ENCODE assay signal across 7 cellular contexts in the genomic region with DNA sequence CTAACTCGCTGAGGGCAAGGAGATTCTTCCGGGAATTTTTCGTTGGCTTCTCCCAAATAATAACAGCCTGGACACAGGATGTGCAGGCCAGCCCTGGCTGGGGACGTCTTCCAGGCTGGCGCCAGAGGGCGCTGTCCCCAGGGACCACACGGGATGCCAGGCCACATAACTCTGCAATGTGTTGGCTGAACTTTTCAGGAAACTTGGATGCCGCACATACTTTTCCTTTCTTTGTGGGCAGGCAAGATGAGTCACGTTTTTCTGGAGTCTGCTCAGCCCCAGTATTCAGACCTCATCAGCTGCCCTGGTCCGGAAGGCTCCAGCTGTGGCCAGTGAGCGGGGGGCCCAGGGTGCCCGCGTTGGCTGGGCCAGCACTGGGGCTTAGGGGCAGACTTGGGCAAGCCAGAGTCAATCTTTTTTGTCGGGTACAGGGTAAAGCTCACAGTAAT.
DNase-seq lines count a peak whose midpoint lies in the region; ATAC-seq and TF ChIP-seq lines count a peak whose summit lies in the region.

No MANE protein-coding gene starts in this region.

- H3K14ac ChIP-seq in H9 (ENCODE audit: insufficient read depth, low read length): no peak overlapping the region; the same call in 1 of the 2 replicates

- H3T11ph ChIP-seq in H9 (ENCODE audit: low read length): no peak overlapping the region

- no peak overlapping the region for H2AK5ac ChIP-seq in H9 (ENCODE audit: insufficient read length, low read length)

- no peak overlapping the region for H2AFZ ChIP-seq in H9 (ENCODE audit: low read length)

- H3K27ac ChIP-seq in H9 (ENCODE audit: insufficient read length, low read depth, low read length): peak overlapping the region; percentile 48

- no peak overlapping the region for H4K91ac ChIP-seq in H9 (ENCODE audit: insufficient read length, low read depth, low read length)

- peaks cover 23 to 36% of the 10 kb centered on the region in 2 experiments for H3K4me1 Mint-ChIP-seq in H9

- H3K56ac ChIP-seq in H9 (ENCODE audit: insufficient read length, low read depth, low read length): no peak overlapping the region

- no peaks in the 10 kb centered on the region; a peak in 3 of 5 replicates for H3K9me3 Mint-ChIP-seq in H9

- H2BK5ac ChIP-seq in H9 (ENCODE audit: insufficient read length, low read length): no peak overlapping the region

- H3K4me2 ChIP-seq in H9 (ENCODE audit: insufficient read depth, insufficient read length, low read length): no peak overlapping the region

- no peak overlapping the region for H2BK20ac ChIP-seq in H9 (ENCODE audit: low read depth, low read length, poor library complexity, severe bottlenecking)

- peak overlapping the region in 2 of 3 experiments; percentile 87 to 90; a peak in 3 of 7 replicates for H3K27ac Mint-ChIP-seq in H9

- no CpG with 5 or more reads among the region's 14 CpGs for WGBS in H9 (ENCODE audit: extremely low coverage, insufficient read length, low lambda C conversion rate)

- no peaks in the 10 kb centered on the region for H3K9me3 ChIP-seq in H9 (ENCODE audit: control insufficient read depth, low read depth, low read length)

- no peak overlapping the region for H3K4me3 Mint-ChIP-seq in H9

- no peak overlapping the region for H2BK15ac ChIP-seq in H9 (ENCODE audit: low read depth, low read length)

- no peaks in the 10 kb centered on the region for H3K23me2 ChIP-seq in H9 (ENCODE audit: insufficient read length, low read depth, low read length, poor library complexity, severe bottlenecking)

- no peaks in the 10 kb centered on the region for H4K20me1 ChIP-seq in H9 (ENCODE audit: control insufficient read depth, insufficient read depth, insufficient read length)

- no peak for ATAC-seq in HG02981 (IDR thresholded peaks at IDR 0.05; ENCODE audit: unreplicated experiment)

- no peak overlapping the region for H4K8ac ChIP-seq in H9 (replicated peaks; ENCODE audit: insufficient read length, low read depth, low read length)

- no peak for TF ChIP-seq POLR2A in erythroblast (IDR thresholded peaks at IDR 0.05; ENCODE audit: low read length)

- peak; percentile 98 for TF ChIP-seq CTCF in H9 (conservative IDR thresholded peaks at IDR 0.05)

- H3K23ac ChIP-seq in H9 (ENCODE audit: insufficient read length, low read depth, low read length): no peak overlapping the region

- no peaks in the 10 kb centered on the region for H3K79me2 ChIP-seq in H9 (ENCODE audit: insufficient read depth, low read length)

- no peak overlapping the region for H2BK120ac ChIP-seq in H9 (ENCODE audit: low read depth, low read length, poor library complexity, severe bottlenecking)

- peaks cover 4% of the 10 kb centered on the region; the same call in 1 of the 2 replicates for H3K4me1 ChIP-seq in H9 (ENCODE audit: insufficient read depth, low read length)

- no peaks in the 10 kb centered on the region for H3K79me1 ChIP-seq in H9 (ENCODE audit: insufficient read depth, low read depth, low read length, poor library complexity, severe bottlenecking)

- H3K4ac ChIP-seq in H9 (ENCODE audit: low read depth, low read length): no peak overlapping the region

- peaks cover 16% of the 10 kb centered on the region for H3K27me3 Mint-ChIP-seq in H9 (ENCODE audit: low read depth)

- peak; percentile 84 for DNase-seq in DMS53 (lab: John Stamatoyannopoulos, UW)
- peak; percentile 96 for DNase-seq in H9
- peak; percentile 100 for DNase-seq in RKO (ENCODE audit: low spot score)
- peak; percentile 7 to 52 for DNase-seq in erythroblast (lab: John Stamatoyannopoulos, UW)
- peak; percentile 65 for DNase-seq in midbrain (lab: John Stamatoyannopoulos, UW)
- no peak for DNase-seq in NCI-H524 treated with DMSO at 0.1 percent for 48 hours (lab: John Stamatoyannopoulos, UW)

- no peak overlapping the region for H2BK12ac ChIP-seq in H9 (ENCODE audit: insufficient read length, low read depth, low read length)

- H3K27me3 ChIP-seq in H9 (ENCODE audit: insufficient read depth, low read length): no peaks in the 10 kb centered on the region

- H3K18ac ChIP-seq in H9 (ENCODE audit: insufficient read length, low read depth, low read length): peak overlapping the region; percentile 74

- H3K36me3 Mint-ChIP-seq in H9 (ENCODE audit: insufficient read depth in 1 of 3, low read depth in 3 of 3): no peaks in the 10 kb centered on the region

- H4K5ac ChIP-seq in H9 (ENCODE audit: insufficient read length, low read depth, low read length): no peak overlapping the region

- H3K9ac ChIP-seq in H9 (ENCODE audit: extremely low read depth, insufficient read length, low read length): no peak overlapping the region
